7 cellular contexts compared by ENCODE assay signal in the genomic region with DNA sequence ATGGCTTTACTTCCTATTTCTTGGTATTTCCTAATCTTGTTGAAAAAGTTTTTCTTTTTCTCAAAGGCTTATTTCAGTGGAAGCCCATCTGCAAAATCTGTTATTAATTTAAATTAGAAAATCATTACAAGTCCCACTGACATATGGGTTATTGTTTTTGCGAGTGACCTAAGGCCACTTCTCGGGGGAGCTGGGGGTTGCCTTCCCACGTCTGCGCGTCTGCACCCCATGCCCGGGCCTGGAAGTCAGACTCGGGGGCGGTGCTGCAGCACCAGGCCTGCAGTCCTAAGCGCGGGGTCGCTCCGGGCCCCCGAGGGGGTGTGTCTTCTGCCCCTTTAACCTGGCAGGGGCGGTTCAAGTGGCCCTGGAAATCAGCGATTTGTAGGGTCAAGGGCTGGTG. TPM values are rescaled to one million over a fixed set of nuclear protein-coding genes. Genes with fewer than 3 reads are reported as not detected.
DNase-seq lines count a peak whose midpoint lies in the region; ATAC-seq and TF ChIP-seq lines count a peak whose summit lies in the region.
"Not testable (repeated sequence)": the region's sequence is repeated elsewhere in the genome, so short reads cannot be mapped to it uniquely, and the experiment has no call there.

No MANE protein-coding gene starts in this region.

- not testable (repeated sequence) for H3K36me3 ChIP-seq in H7 (replicated peaks; ENCODE audit: control insufficient read depth, insufficient read depth, low read length); Peyer's patch; brain microvascular endothelial cell (replicated peaks); left ventricle myocardium inferior; psoas muscle (ENCODE audit: insufficient read depth in 1 of 2, low read depth in 1 of 2)

- WGBS in psoas muscle, 3 donors, result 4 to 8% (median 5%) methylated on average over 6 to 8 of the region's 15 CpGs

- in situ Hi-C loops in brain microvascular endothelial cell (cut with HindIII; ENCODE audit: low pct_ligation_motif_present, low sequenced_read_pairs), result not testable (repeated sequence)

- H3K4me1 ChIP-seq in Peyer's patch, left ventricle myocardium inferior, psoas muscle: not testable (repeated sequence)

- not testable (repeated sequence) for TF ChIP-seq CTCF in Peyer's patch (IDR thresholded peaks at IDR 0.05); brain microvascular endothelial cell (IDR thresholded peaks at IDR 0.05; ENCODE audit: low read depth, low read length, missing control alignments); left ventricle myocardium inferior (IDR thresholded peaks at IDR 0.05; ENCODE audit: borderline replicate concordance); psoas muscle (IDR thresholded peaks at IDR 0.05)

- intact Hi-C loops in left ventricle myocardium inferior (cut with micrococcal nuclease); psoas muscle (cut with DNase I): not testable (repeated sequence)

- H3K27ac ChIP-seq in Peyer's patch (peak overlapping the region in 1 of 4 donors; percentile 81), left ventricle myocardium inferior (replicated peaks) (peak overlapping the region; percentile 68)
- H3K27ac ChIP-seq in brain microvascular endothelial cell, psoas muscle: not testable (repeated sequence)

- ATAC-seq in GM18517 (IDR thresholded peaks at IDR 0.05; ENCODE audit: unreplicated experiment) (peak; percentile 23), HG03469 (IDR thresholded peaks at IDR 0.05; ENCODE audit: unreplicated experiment) (peak; percentile 11)
- ATAC-seq in psoas muscle, result not testable (repeated sequence)

- not testable (repeated sequence) for DNase-seq in H7, Peyer's patch, brain microvascular endothelial cell, left ventricle myocardium inferior, psoas muscle

- 0 out of 2 replicates have a peak overlapping the region, but pooled peaks have one; percentile 44 for H3K4me3 ChIP-seq in H7 (ENCODE audit: insufficient read depth, low read depth, low read length)
- peak overlapping the region; percentile 59 to 68 (median 60) for H3K4me3 ChIP-seq in Peyer's patch
- H3K4me3 ChIP-seq in brain microvascular endothelial cell (ENCODE audit: low read depth, low read length), result peak overlapping the region; percentile 35
- peak overlapping the region; percentile 73 for H3K4me3 ChIP-seq in left ventricle myocardium inferior
- peak overlapping the region; percentile 66 for H3K4me3 ChIP-seq in psoas muscle

- not testable (repeated sequence) for H3K9me3 ChIP-seq in Peyer's patch; left ventricle myocardium inferior (replicated peaks); psoas muscle

- not testable (repeated sequence) for TF ChIP-seq POLR2A in Peyer's patch (IDR thresholded peaks at IDR 0.05)

- not testable (repeated sequence) for H3K27me3 ChIP-seq in H7 (ENCODE audit: control insufficient read depth, insufficient read depth, low read length); Peyer's patch; brain microvascular endothelial cell (replicated peaks); left ventricle myocardium inferior (ENCODE audit: low read depth); psoas muscle (ENCODE audit: insufficient read depth in 3 of 3, low read length in 2 of 3)

RNA-seq across cellular contexts. Expression of a gene that starts 0.4 kb away (rescaled TPM):
- total RNA-seq in H7 (2014; rRNA removed; shearing (Covaris generic)), result 2.5 and 2.9 TPM in 2 replicates
- total RNA-seq in Peyer's patch (10 to 100 TPM in 2 of 4 donors, 1 to 10 TPM in 2; 3.5 to 48.7 (median 9.1) TPM), left ventricle myocardium inferior (1.2 TPM), psoas muscle (1 to 10 TPM; 1.6 to 2.3 (median 1.9) TPM)
- polyA plus RNA-seq in psoas muscle, result 1 to 10 TPM; 1.6 to 4.6 (median 3.1) TPM
